Comparison of ENCODE assay signal across 26 cellular contexts in genomic region chr7:15049157-15049556, GRCh38.
"Had no signal": no experiment of that assay in that cellular context is flagged by ENCODE, and none has a peak within 500 bp of the region (broad histone marks: within the 10 kb centered on the region; RNA-seq: fewer than 3 reads in every experiment).

No MANE protein-coding gene starts in this region.

- ATAC-seq: stimulated activated effector memory CD8-positive, alpha-beta T cell treated with anti-CD3 and anti-CD28 coated beads, Interleukin-12 subunit alpha, Interleukin-12 subunit beta, amount 100 ng/mL, for 72 hours; stimulated activated memory B cell treated with anti-CD40 and anti-IgM and Interleukin-4, amounts not matched to agents 10 μg/mL and 1 μg/mL and 100 μg/mL, for 72 hours; stimulated activated naive B cell treated with anti-CD40 and anti-IgM and Interleukin-4, amounts not matched to agents 10 μg/mL and 1 μg/mL and 100 μg/mL, for 72 hours; stimulated activated naive CD8-positive, alpha-beta T cell treated with anti-CD3 and anti-CD28 coated beads, Interleukin-15, amount 100 ng/mL, for 72 hours; stimulated activated naive CD8-positive, alpha-beta T cell treated with anti-CD3 and anti-CD28 coated beads, Interleukin-15, Interleukin-2, amounts not matched to agents 100 U/mL and 50 U/mL, for 24 hours; upper lobe of right lung had no signal

- H3K9me3 ChIP-seq: stomach, suprapubic skin, testis, thoracic aorta, thyroid gland, tibial artery, tibial nerve, transverse colon, upper lobe of left lung, upper lobe of right lung, uterus, vagina had no signal

- H3K36me3 ChIP-seq: stomach, suprapubic skin, thoracic aorta, thyroid gland, tibial artery, tibial nerve, transverse colon, upper lobe of left lung, upper lobe of right lung, uterus, vagina had no signal

- H3K27ac ChIP-seq: stomach, suprapubic skin, testis, thoracic aorta, thyroid gland, tibial artery, tibial nerve, transverse colon, upper lobe of left lung, upper lobe of right lung, uterus, vagina had no signal

- H3K4me1 ChIP-seq: stomach, suprapubic skin, testis, thyroid gland, tibial artery, tibial nerve, transverse colon, upper lobe of left lung, upper lobe of right lung, uterus, vagina had no signal

- H3K4me3 ChIP-seq: stomach, suprapubic skin, testis, thoracic aorta, thyroid gland, tibial artery, tibial nerve, transverse colon, upper lobe of left lung, upper lobe of right lung, uterus, vagina had no signal

- DNase-seq: stimulated activated CD4-positive, alpha-beta T cell treated with anti-CD3 and anti-CD28 coated beads, Interleukin-2, amount 100 ng/mL, for 48 hours; stimulated activated CD4-positive, alpha-beta T cell treated with anti-CD3 and anti-CD28 coated beads, Interleukin-4, amount 100 ng/mL, for 1 hour; stimulated activated CD4-positive, alpha-beta T cell treated with anti-CD3 and anti-CD28 coated beads, Interleukin-4, amount 100 ng/mL, for 24 hours; stimulated activated CD4-positive, alpha-beta T cell treated with anti-CD3 and anti-CD28 coated beads, Interleukin-4, amount 100 ng/mL, for 4 hours; stimulated activated CD8-positive, alpha-beta memory T cell treated with anti-CD3 and anti-CD28 coated beads, Interleukin-4, amount 100 ng/mL, for 48 hours; stimulated activated naive B cell treated with anti-CD40 and anti-IgM and Interleukin-4, amounts not matched to agents 10 μg/mL and 1 μg/mL and 100 μg/mL, for 72 hours; stimulated activated naive CD4-positive, alpha-beta T cell; stimulated activated naive CD4-positive, alpha-beta T cell treated with Interleukin-2 at 50 U/mL for 16 hours; stimulated activated naive CD8-positive, alpha-beta T cell treated with anti-CD3 and anti-CD28 coated beads, Interleukin-15, amount 100 ng/mL, for 72 hours; stimulated activated naive CD8-positive, alpha-beta T cell treated with anti-CD3 and anti-CD28 coated beads, Interleukin-15, Interleukin-2, amounts not matched to agents 100 U/mL and 50 U/mL, for 24 hours; stomach; substantia nigra; testis; thyroid gland; tibial artery; transverse colon; trophoblast cell; upper lobe of left lung; upper lobe of right lung; uterus had no signal

- H3K27me3 ChIP-seq: stomach, suprapubic skin, testis, thyroid gland, tibial artery, tibial nerve, transverse colon, upper lobe of left lung, upper lobe of right lung, uterus, vagina had no signal
